Comparison of ENCODE assay signal across 8 cellular contexts in the genomic region with DNA sequence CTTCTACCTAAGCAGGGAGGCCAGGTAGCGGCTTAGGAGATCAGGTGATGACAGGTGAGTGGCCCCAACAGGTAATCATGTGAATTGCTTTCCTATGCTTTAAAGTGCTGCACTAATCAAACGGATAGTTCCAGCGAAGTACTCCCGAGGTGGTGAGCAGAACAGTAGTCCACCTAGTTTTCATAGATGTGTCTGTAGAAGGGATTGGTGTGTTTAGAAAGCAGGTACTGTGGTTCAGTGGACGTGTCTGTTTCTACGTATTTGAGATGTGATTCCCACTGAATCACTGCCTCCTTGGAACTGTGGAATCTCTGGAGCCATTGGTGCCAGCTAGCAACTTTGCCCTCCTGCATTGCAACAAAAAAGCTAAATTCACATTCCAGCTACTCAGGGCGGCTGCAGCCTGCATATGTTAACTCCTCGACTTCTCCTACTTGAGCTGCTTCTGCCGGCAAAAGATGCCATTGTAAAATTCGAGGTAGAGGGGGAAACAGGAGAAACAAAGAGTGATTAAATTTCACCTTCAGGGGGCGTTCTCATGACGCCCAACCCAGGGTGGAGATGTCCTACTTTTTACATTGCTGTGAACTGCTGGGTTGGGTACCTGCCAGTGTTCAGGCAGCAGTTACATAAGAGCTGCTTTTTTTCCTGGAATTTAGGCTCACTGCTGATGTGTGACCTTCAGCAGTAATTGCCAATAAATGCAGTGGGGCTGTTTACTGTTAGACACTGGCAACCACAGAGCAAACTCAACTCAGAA.
DNase-seq lines count a peak whose midpoint lies in the region; ATAC-seq lines count a peak whose summit lies in the region.

No MANE protein-coding gene starts in this region.

- peaks cover 30% of the 10 kb centered on the region for H3K4me1 ChIP-seq in rectal smooth muscle tissue (ENCODE audit: control insufficient read depth, insufficient read depth, low read length)

- H3K4me1 Mint-ChIP-seq in activated naive CD8-positive, alpha-beta T cell (ENCODE audit: low read depth) = peaks cover 13% of the 10 kb centered on the region

- peak overlapping the region; percentile 85 for H3K27ac ChIP-seq in rectal smooth muscle tissue (ENCODE audit: low read depth, low read length)

- H3K27me3 ChIP-seq in rectal smooth muscle tissue (ENCODE audit: control insufficient read depth, insufficient read depth, low read length) = no peaks in the 10 kb centered on the region

- no peaks in the 10 kb centered on the region for H3K27me3 Mint-ChIP-seq in activated naive CD8-positive, alpha-beta T cell

- no peak overlapping the region for H3K4me3 ChIP-seq in Jurkat, Clone E6-1 (ENCODE audit: low read length)
- no peak overlapping the region for H3K4me3 ChIP-seq in rectal smooth muscle tissue (ENCODE audit: low read length)

- H3K36me3 Mint-ChIP-seq in activated naive CD8-positive, alpha-beta T cell = peaks cover 8% of the 10 kb centered on the region

- in situ Hi-C loops in G401 (cut with HindIII; ENCODE audit: low sequenced_read_pairs) = no loop called here

- no peaks in the 10 kb centered on the region for H3K36me3 ChIP-seq in rectal smooth muscle tissue (ENCODE audit: control insufficient read depth, insufficient read depth, low read length)

- intact Hi-C loops in Right ventricle myocardium superior (cut with DNase I) = loop anchor here (5.0 kb wide), 1 partner anchor 257 kb away; a partner anchor contains a TSS

- H3K9me3 Mint-ChIP-seq in activated naive CD8-positive, alpha-beta T cell (ENCODE audit: low read depth) = no peaks in the 10 kb centered on the region

- DNase-seq in G401 (ENCODE audit: low spot score) (peak; percentile 94), Right ventricle myocardium superior (peak; percentile 68), activated T-cell treated with anti-CD3 and anti-CD28 coated beads for 4 hours (no peak)
- peak; percentile 44 for DNase-seq in Jurkat, Clone E6-1 (ENCODE audit: low read depth, low spot score)

- peak overlapping the region; percentile 42 for H3K9ac ChIP-seq in rectal smooth muscle tissue (ENCODE audit: low read length)

- ATAC-seq in Right ventricle myocardium superior (ENCODE audit: poor library complexity) = peak; percentile 79
- ATAC-seq in GM21381 (IDR thresholded peaks at IDR 0.05; ENCODE audit: unreplicated experiment) = no peak
- no peak for ATAC-seq in HG03095 (IDR thresholded peaks at IDR 0.05; ENCODE audit: unreplicated experiment)

- H3K27ac Mint-ChIP-seq in activated naive CD8-positive, alpha-beta T cell = peak overlapping the region; percentile 25

- H3K4me3 Mint-ChIP-seq in activated naive CD8-positive, alpha-beta T cell = no peak overlapping the region
